In the genomic region with DNA sequence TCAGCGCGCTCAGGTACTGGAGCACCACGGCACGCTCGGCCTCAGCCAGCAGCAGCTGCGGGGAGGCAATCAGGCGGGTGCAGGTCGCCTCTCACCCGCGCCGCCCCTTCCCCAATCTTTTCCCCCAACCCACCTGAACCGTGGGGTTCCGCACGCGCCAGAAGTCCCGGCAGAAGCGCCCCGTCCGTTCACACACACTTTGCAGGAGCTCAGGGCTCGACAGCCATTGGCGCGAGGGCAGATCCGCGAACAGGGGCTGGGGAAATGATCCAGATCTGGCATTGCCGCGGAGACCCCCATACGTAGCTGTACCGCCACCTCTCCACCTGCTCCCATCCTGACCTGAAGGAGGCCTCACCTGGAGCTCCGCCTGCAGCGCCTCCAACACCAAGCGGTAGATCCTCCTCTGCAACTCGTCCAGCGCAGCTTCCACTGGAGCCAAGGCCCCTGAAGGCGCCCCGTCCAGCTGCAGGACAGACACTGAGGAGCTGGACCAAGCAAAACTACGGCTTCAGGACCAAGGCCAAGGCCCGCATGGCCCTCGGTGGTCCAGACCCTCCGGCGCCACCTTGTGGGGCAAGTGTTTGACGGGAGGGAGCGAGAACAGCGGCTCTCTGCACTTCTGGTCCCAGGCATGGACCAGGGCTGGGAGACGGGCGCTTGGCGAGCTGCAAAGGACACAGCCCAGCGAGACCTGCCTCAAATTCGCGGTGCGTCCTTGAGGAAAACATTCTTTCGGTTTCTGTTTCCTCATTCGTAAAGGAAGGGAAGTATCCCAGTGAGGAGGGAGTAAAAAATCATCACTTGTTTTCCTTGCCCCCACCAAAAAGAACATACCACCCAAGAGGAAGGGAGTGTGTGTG, we compare ENCODE assay signal across 1 cellular context.
TF ChIP-seq lines count a peak whose summit lies in the region.

No MANE protein-coding gene starts in this region.

TF ChIP-seq in HepG2, 621 proteins besides CTCF, POLR2A, EP300 and RAD21 (continued from another document):
- no peak for TF ChIP-seq MAFK (conservative IDR thresholded peaks at IDR 0.05 in 1 of 2, IDR thresholded peaks at IDR 0.05 in 1 of 2; ENCODE audit: low read length in 2 of 2)
- TF ChIP-seq, protein P1, sequence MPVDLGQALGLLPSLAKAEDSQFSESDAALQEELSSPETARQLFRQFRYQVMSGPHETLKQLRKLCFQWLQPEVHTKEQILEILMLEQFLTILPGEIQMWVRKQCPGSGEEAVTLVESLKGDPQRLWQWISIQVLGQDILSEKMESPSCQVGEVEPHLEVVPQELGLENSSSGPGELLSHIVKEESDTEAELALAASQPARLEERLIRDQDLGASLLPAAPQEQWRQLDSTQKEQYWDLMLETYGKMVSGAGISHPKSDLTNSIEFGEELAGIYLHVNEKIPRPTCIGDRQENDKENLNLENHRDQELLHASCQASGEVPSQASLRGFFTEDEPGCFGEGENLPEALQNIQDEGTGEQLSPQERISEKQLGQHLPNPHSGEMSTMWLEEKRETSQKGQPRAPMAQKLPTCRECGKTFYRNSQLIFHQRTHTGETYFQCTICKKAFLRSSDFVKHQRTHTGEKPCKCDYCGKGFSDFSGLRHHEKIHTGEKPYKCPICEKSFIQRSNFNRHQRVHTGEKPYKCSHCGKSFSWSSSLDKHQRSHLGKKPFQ (CRISPR knock-in tag; IDR thresholded peaks at IDR 0.05; ENCODE audit: insufficient replicate concordance), result no peak
- TF ChIP-seq, protein P2, sequence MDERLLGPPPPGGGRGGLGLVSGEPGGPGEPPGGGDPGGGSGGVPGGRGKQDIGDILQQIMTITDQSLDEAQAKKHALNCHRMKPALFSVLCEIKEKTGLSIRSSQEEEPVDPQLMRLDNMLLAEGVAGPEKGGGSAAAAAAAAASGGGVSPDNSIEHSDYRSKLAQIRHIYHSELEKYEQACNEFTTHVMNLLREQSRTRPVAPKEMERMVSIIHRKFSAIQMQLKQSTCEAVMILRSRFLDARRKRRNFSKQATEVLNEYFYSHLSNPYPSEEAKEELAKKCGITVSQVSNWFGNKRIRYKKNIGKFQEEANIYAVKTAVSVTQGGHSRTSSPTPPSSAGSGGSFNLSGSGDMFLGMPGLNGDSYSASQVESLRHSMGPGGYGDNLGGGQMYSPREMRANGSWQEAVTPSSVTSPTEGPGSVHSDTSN (CRISPR knock-in tag; IDR thresholded peaks at IDR 0.05), result no peak
- TF ChIP-seq, protein P3, sequence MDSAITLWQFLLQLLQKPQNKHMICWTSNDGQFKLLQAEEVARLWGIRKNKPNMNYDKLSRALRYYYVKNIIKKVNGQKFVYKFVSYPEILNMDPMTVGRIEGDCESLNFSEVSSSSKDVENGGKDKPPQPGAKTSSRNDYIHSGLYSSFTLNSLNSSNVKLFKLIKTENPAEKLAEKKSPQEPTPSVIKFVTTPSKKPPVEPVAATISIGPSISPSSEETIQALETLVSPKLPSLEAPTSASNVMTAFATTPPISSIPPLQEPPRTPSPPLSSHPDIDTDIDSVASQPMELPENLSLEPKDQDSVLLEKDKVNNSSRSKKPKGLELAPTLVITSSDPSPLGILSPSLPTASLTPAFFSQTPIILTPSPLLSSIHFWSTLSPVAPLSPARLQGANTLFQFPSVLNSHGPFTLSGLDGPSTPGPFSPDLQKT (CRISPR knock-in tag; IDR thresholded peaks at IDR 0.05; ENCODE audit: borderline replicate concordance), result peak; percentile 67; the same call in 1 of the 2 replicates
- peak; percentile 68 for TF ChIP-seq ZNF101 (CRISPR knock-in tag; IDR thresholded peaks at IDR 0.05; ENCODE audit: borderline replicate concordance, low read depth)
- TF ChIP-seq, protein P4, sequence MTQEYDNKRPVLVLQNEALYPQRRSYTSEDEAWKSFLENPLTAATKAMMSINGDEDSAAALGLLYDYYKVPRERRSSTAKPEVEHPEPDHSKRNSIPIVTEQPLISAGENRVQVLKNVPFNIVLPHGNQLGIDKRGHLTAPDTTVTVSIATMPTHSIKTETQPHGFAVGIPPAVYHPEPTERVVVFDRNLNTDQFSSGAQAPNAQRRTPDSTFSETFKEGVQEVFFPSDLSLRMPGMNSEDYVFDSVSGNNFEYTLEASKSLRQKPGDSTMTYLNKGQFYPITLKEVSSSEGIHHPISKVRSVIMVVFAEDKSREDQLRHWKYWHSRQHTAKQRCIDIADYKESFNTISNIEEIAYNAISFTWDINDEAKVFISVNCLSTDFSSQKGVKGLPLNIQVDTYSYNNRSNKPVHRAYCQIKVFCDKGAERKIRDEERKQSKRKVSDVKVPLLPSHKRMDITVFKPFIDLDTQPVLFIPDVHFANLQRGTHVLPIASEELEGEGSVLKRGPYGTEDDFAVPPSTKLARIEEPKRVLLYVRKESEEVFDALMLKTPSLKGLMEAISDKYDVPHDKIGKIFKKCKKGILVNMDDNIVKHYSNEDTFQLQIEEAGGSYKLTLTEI (CRISPR knock-in tag; conservative IDR thresholded peaks at IDR 0.05), result no peak
- no peak; the same call in 1 of the 2 replicates for TF ChIP-seq ZNF33A (CRISPR knock-in tag; IDR thresholded peaks at IDR 0.05; ENCODE audit: borderline replicate concordance)
- TF ChIP-seq ZSCAN29 (CRISPR knock-in tag; conservative IDR thresholded peaks at IDR 0.05), result no peak; the same call in 1 of the 2 replicates
- TF ChIP-seq, protein P5, sequence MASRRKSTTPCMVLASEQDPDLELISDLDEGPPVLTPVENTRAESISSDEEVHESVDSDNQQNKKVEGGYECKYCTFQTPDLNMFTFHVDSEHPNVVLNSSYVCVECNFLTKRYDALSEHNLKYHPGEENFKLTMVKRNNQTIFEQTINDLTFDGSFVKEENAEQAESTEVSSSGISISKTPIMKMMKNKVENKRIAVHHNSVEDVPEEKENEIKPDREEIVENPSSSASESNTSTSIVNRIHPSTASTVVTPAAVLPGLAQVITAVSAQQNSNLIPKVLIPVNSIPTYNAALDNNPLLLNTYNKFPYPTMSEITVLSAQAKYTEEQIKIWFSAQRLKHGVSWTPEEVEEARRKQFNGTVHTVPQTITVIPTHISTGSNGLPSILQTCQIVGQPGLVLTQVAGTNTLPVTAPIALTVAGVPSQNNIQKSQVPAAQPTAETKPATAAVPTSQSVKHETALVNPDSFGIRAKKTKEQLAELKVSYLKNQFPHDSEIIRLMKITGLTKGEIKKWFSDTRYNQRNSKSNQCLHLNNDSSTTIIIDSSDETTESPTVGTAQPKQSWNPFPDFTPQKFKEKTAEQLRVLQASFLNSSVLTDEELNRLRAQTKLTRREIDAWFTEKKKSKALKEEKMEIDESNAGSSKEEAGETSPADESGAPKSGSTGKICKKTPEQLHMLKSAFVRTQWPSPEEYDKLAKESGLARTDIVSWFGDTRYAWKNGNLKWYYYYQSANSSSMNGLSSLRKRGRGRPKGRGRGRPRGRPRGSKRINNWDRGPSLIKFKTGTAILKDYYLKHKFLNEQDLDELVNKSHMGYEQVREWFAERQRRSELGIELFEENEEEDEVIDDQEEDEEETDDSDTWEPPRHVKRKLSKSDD (CRISPR knock-in tag; IDR thresholded peaks at IDR 0.05; ENCODE audit: low read depth), result peak; percentile 63; the same call in 1 of the 2 replicates
- TF ChIP-seq ZSCAN30 (CRISPR knock-in tag; IDR thresholded peaks at IDR 0.05), result no peak
- no peak for TF ChIP-seq U2AF2 (IDR thresholded peaks at IDR 0.05; ENCODE audit: low read depth, low read length)
- TF ChIP-seq JARID2 (CRISPR knock-in tag; IDR thresholded peaks at IDR 0.05; ENCODE audit: insufficient replicate concordance), result peak; percentile 76
- no peak; the same call in 1 of the 2 replicates for TF ChIP-seq EED (CRISPR knock-in tag; IDR thresholded peaks at IDR 0.05)
- TF ChIP-seq ZNF781 (CRISPR knock-in tag; IDR thresholded peaks at IDR 0.05; ENCODE audit: borderline replicate concordance, not compliant biosample characterization), result peak; percentile 91
- peak; percentile 86 for TF ChIP-seq ZFX (CRISPR knock-in tag; IDR thresholded peaks at IDR 0.05; ENCODE audit: low read depth)
- peak; percentile 82; the same call in 1 of the 2 replicates for TF ChIP-seq ZNF747 (CRISPR knock-in tag; IDR thresholded peaks at IDR 0.05; ENCODE audit: borderline replicate concordance)
- no peak for TF ChIP-seq HDAC6 (IDR thresholded peaks at IDR 0.05; ENCODE audit: low read depth, low read length)
- TF ChIP-seq KMT2B (CRISPR knock-in tag; IDR thresholded peaks at IDR 0.05), result peak; percentile 88
- TF ChIP-seq FIP1L1 (IDR thresholded peaks at IDR 0.05; ENCODE audit: borderline replicate concordance, insufficient read depth, low read depth, low read length), result no peak
- peak; percentile 92; the same call in 1 of the 2 replicates for TF ChIP-seq CBFB (CRISPR knock-in tag; IDR thresholded peaks at IDR 0.05)
- TF ChIP-seq, protein P6, sequence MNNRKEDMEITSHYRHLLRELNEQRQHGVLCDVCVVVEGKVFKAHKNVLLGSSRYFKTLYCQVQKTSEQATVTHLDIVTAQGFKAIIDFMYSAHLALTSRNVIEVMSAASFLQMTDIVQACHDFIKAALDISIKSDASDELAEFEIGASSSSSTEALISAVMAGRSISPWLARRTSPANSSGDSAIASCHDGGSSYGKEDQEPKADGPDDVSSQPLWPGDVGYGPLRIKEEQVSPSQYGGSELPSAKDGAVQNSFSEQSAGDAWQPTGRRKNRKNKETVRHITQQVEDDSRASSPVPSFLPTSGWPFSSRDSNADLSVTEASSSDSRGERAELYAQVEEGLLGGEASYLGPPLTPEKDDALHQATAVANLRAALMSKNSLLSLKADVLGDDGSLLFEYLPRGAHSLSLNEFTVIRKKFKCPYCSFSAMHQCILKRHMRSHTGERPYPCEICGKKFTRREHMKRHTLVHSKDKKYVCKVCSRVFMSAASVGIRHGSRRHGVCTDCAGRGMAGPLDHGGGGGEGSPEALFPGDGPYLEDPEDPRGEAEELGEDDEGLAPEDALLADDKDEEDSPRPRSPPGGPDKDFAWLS (CRISPR knock-in tag; IDR thresholded peaks at IDR 0.05; ENCODE audit: borderline replicate concordance), result peak; percentile 7; the same call in 1 of the 2 replicates
- TF ChIP-seq ADNP (CRISPR knock-in tag; IDR thresholded peaks at IDR 0.05), result no peak
- peak; percentile 73; the same call in 1 of the 2 replicates for TF ChIP-seq ZNF616 (CRISPR knock-in tag; IDR thresholded peaks at IDR 0.05; ENCODE audit: low read depth)
- peak; percentile 85; the same call in 1 of the 2 replicates for TF ChIP-seq PITX1 (CRISPR knock-in tag; IDR thresholded peaks at IDR 0.05)
- peak; percentile 90 for TF ChIP-seq ZNF225 (CRISPR knock-in tag; IDR thresholded peaks at IDR 0.05)
- TF ChIP-seq, protein P7, sequence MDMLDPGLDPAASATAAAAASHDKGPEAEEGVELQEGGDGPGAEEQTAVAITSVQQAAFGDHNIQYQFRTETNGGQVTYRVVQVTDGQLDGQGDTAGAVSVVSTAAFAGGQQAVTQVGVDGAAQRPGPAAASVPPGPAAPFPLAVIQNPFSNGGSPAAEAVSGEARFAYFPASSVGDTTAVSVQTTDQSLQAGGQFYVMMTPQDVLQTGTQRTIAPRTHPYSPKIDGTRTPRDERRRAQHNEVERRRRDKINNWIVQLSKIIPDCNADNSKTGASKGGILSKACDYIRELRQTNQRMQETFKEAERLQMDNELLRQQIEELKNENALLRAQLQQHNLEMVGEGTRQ (IDR thresholded peaks at IDR 0.05; ENCODE audit: low read depth, low read length), result no peak
- TF ChIP-seq, protein P7 (CRISPR knock-in tag; IDR thresholded peaks at IDR 0.05; ENCODE audit: borderline replicate concordance), result no peak
TF ChIP-seq in HepG2: peak in this region for 370.
